Comparison of ENCODE assay signal across 28 cellular contexts in genomic region chr1:50898773-50899172, GRCh38.
"Had no signal": no experiment of that assay in that cellular context is flagged by ENCODE, and none has a peak within 500 bp of the region (broad histone marks: within the 10 kb centered on the region; RNA-seq: fewer than 3 reads in every experiment).

No MANE protein-coding gene starts in this region.

- H3K27me3 ChIP-seq: ascending aorta, cardiac muscle cell had no signal

- H3K4me1 ChIP-seq: ascending aorta had no signal

- ATAC-seq: activated CD4-positive, alpha-beta T cell treated with anti-CD3 and anti-CD28 coated beads for 36 hours; activated CD8-positive, alpha-beta memory T cell treated with anti-CD3 and anti-CD28 coated beads, Interleukin-2, amount 10 ng/mL, durations not matched to agents 7 days and 5 days; activated CD8-positive, alpha-beta T cell treated with anti-CD3 and anti-CD28 coated beads, Interleukin-2, amount 10 ng/mL, durations not matched to agents 7 days and 5 days; activated naive CD8-positive, alpha-beta T cell treated with anti-CD3 and anti-CD28 coated beads, Interleukin-2, amount 50 U/mL, for 24 hours had no signal

- DNase-seq: activated B cell treated with CpG ODN at 0.5 μM for 24 hours; activated CD4-positive, alpha-beta memory T cell treated with anti-CD3 and anti-CD28 coated beads, Interleukin-2, amount 10 ng/mL, durations not matched to agents 7 days and 5 days; activated CD4-positive, alpha-beta T cell treated with anti-CD3 and anti-CD28 coated beads for 1 hour; activated CD4-positive, alpha-beta T cell treated with anti-CD3 and anti-CD28 coated beads for 36 hours; activated CD4-positive, alpha-beta T cell treated with anti-CD3 and anti-CD28 coated beads for 48 hours; activated CD4-positive, alpha-beta T cell treated with anti-CD3 and anti-CD28 coated beads, Interleukin-2, amount 10 ng/mL, durations not matched to agents 7 days and 5 days; activated CD4-positive, alpha-beta T cell treated with anti-CD3 and anti-CD28 coated beads, Interleukin-2, amount 50 U/mL, for 48 hours; activated CD8-positive, alpha-beta memory T cell treated with anti-CD3 and anti-CD28 coated beads for 24 hours; activated CD8-positive, alpha-beta memory T cell treated with anti-CD3 and anti-CD28 coated beads, Interleukin-2, amount 10 ng/mL, durations not matched to agents 7 days and 5 days; activated CD8-positive, alpha-beta memory T cell treated with anti-CD3 and anti-CD28 coated beads, Interleukin-2, amount 50 U/mL, for 48 hours; activated CD8-positive, alpha-beta T cell treated with anti-CD3 and anti-CD28 coated beads, Interleukin-2, amount 10 ng/mL, durations not matched to agents 7 days and 5 days; activated effector memory CD4-positive, alpha-beta T cell treated with Interleukin-2 at 50 U/mL for 16 hours; activated gamma-delta T cell; activated naive CD4-positive, alpha-beta T cell treated with anti-CD3 and anti-CD28 coated beads, Interleukin-2, amount 10 ng/mL, durations not matched to agents 7 days and 5 days; activated naive CD4-positive, alpha-beta T cell treated with Interleukin-2 at 50 U/mL for 16 hours; activated naive CD8-positive, alpha-beta T cell treated with anti-CD3 and anti-CD28 coated beads, Interleukin-2, amount 10 ng/mL, durations not matched to agents 7 days and 5 days; activated naive CD8-positive, alpha-beta T cell treated with anti-CD3 and anti-CD28 coated beads, Interleukin-2, amount 50 U/mL, for 24 hours; activated T-cell treated with anti-CD3 and anti-CD28 coated beads, Interleukin-2, amount 50 U/mL, for 24 hours; activated T-cell treated with anti-CD3 and anti-CD28 coated beads, Interleukin-2, amount 50 U/mL, for 48 hours; amygdala; anterior cingulate cortex; caudate nucleus; cerebellar nuclear complex; T-helper 2 cell; T-helper 9 cell had no signal

- H3K36me3 ChIP-seq: ascending aorta, cardiac muscle cell had no signal

- H3K27ac ChIP-seq: ascending aorta, cardiac muscle cell, VCaP had no signal

- H3K4me3 ChIP-seq: ascending aorta, cardiac muscle cell had no signal
